Comparison of ENCODE assay signal across 19 cellular contexts in the genomic region with DNA sequence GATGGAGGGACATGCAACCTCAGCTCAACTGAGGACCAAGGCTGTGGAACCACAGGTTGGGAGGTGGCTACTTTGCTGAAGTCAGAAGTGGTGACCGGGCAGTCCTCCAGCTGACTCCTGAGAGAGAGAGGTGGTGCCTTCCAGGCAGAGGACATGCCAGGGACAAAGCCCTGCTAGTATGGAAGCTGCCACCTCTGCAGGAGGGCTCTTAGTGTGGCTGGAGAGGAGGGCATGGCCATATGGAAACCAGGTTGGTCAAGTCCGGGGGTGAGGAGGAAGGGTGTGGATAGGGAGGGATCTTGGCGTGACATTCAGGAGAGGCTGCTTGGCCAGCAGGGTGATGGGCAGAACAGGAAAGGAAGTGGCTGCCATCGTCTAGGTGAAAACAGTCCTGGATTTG. TPM values are rescaled to one million over a fixed set of nuclear protein-coding genes. Genes with fewer than 3 reads are reported as not detected.
A peak's percentile ranks its signal among the peaks of the same experiment; 100 is the strongest.
DNase-seq lines count a peak whose midpoint lies in the region; ATAC-seq, FAIRE-seq and TF ChIP-seq lines count a peak whose summit lies in the region.
"Had no signal": no experiment of that assay in that cellular context is flagged by ENCODE, and none has a peak within 500 bp of the region (broad histone marks: within the 10 kb centered on the region; RNA-seq: fewer than 3 reads in every experiment).

No MANE protein-coding gene starts in this region.

- no peaks in the 10 kb centered on the region for H3K36me3 Mint-ChIP-seq in GM23338 (ENCODE audit: low read depth)
- H3K36me3 Mint-ChIP-seq in WTC11 = no peaks in the 10 kb centered on the region
- peaks cover 13% of the 10 kb centered on the region for H3K36me3 Mint-ChIP-seq in stimulated activated effector memory CD8-positive, alpha-beta T cell treated with anti-CD3 and anti-CD28 coated beads, Interleukin-12 subunit alpha, Interleukin-12 subunit beta, amount 100 ng/mL, for 72 hours
- H3K36me3 Mint-ChIP-seq in T-helper 2 cell treated with Interferon-gamma antibody and Interleukin-4, amounts not matched to agents 5 μg/mL and 100 μg/mL, for 36 hours (ENCODE audit: low read depth) = no peaks in the 10 kb centered on the region
- H3K36me3 Mint-ChIP-seq: naive thymus-derived CD8-positive, alpha-beta T cell had no signal

- WGBS in esophagus muscularis mucosa = 40% methylated on average over 4 of the region's 4 CpGs

- peaks cover 23% of the 10 kb centered on the region for H3K27me3 Mint-ChIP-seq in GM23338 (ENCODE audit: insufficient read depth, low read depth, poor library complexity)
- H3K27me3 Mint-ChIP-seq in WTC11 (ENCODE audit: low read depth) = no peaks in the 10 kb centered on the region; the same call in 1 of the 2 replicates
- H3K27me3 Mint-ChIP-seq in T-helper 2 cell treated with Interferon-gamma antibody and Interleukin-4, amounts not matched to agents 5 μg/mL and 100 μg/mL, for 36 hours (ENCODE audit: low read depth) = no peaks in the 10 kb centered on the region
- H3K27me3 Mint-ChIP-seq: activated CD4-positive, alpha-beta T cell treated with anti-CD3 and anti-CD28 coated beads, Interleukin-2, amount 10 ng/mL, durations not matched to agents 7 days and 5 days; naive thymus-derived CD8-positive, alpha-beta T cell had no signal

- CTCF ChIA-PET in WTC11 (lab: Charles Lee) = interaction anchor here (0.6 to 4.0 kb wide), 46 partner anchors 9 to 368 kb away, joined by 3 to 42 read pairs (median 4); partner anchors contain the start of genes ACD, ATP6V0D1, CARMIL2 and GFOD2

- no peak for ATAC-seq in GM23338
- no peak for ATAC-seq in WTC11
- no peak for ATAC-seq in stimulated activated effector memory CD8-positive, alpha-beta T cell treated with anti-CD3 and anti-CD28 coated beads, Interleukin-12 subunit alpha, Interleukin-12 subunit beta, amount 100 ng/mL, for 72 hours
- ATAC-seq: body of pancreas; CD8-positive, alpha-beta T cell; naive thymus-derived CD8-positive, alpha-beta T cell; stimulated activated naive CD8-positive, alpha-beta T cell treated with anti-CD3 and anti-CD28 coated beads, Interleukin-15, Interleukin-2, amounts not matched to agents 100 U/mL and 50 U/mL, for 24 hours had no signal

- H3K4me1 ChIP-seq in GM23338 (ENCODE audit: insufficient read depth) = peaks cover 4% of the 10 kb centered on the region; the same call in 1 of the 2 replicates
- H3K4me1 ChIP-seq in kidney (ENCODE audit: control insufficient read depth in 1 of 2, insufficient read depth in 1 of 2, low read depth in 1 of 2, low read length in 2 of 2) = peaks cover 25 to 29% of the 10 kb centered on the region in 2 donors
- peaks cover 37 to 55% (median 39%) of the 10 kb centered on the region in 4 donors for H3K4me1 ChIP-seq in esophagus muscularis mucosa

- H3K4me3 ChIP-seq in GM23338 (no peak overlapping the region), kidney (ENCODE audit: low read length in 2 of 2) (no peak overlapping the region), esophagus muscularis mucosa (no peak overlapping the region)
- H3K4me3 ChIP-seq: body of pancreas, dorsolateral prefrontal cortex, HAP-1, tibial nerve had no signal

- TF ChIP-seq EP300 in esophagus muscularis mucosa (IDR thresholded peaks at IDR 0.05) = no peak

- no peaks in the 10 kb centered on the region for H3K79me2 ChIP-seq in GM23338 (replicated peaks; ENCODE audit: insufficient read depth)

- intact Hi-C loops in kidney (cut with DNase I) = loop anchor here (10.0 kb wide), 1 partner anchor 252 kb away; no protein-coding TSS in a partner anchor
- intact Hi-C loops in esophagus muscularis mucosa (cut with DNase I) = no loop called here

- H2AFZ ChIP-seq in GM23338 = no peak overlapping the region

- H3K27me3 ChIP-seq in GM23338 (ENCODE audit: insufficient read depth) = peaks cover under 1% of the 10 kb centered on the region; the same call in 1 of the 2 replicates
- H3K27me3 ChIP-seq in esophagus muscularis mucosa = no peaks in the 10 kb centered on the region
- H3K27me3 ChIP-seq: body of pancreas, dorsolateral prefrontal cortex, tibial nerve had no signal

- H3F3A ChIP-seq in GM23338 (replicated peaks; ENCODE audit: low read depth) = peaks cover 11% of the 10 kb centered on the region

- H3K27ac Mint-ChIP-seq in GM23338 = no peak overlapping the region
- peak overlapping the region; percentile 30; the same call in 1 of the 2 replicates for H3K27ac Mint-ChIP-seq in WTC11
- H3K27ac Mint-ChIP-seq in stimulated activated effector memory CD8-positive, alpha-beta T cell treated with anti-CD3 and anti-CD28 coated beads, Interleukin-12 subunit alpha, Interleukin-12 subunit beta, amount 100 ng/mL, for 72 hours = peak overlapping the region; percentile 26
- H3K27ac Mint-ChIP-seq in T-helper 2 cell treated with Interferon-gamma antibody and Interleukin-4, amounts not matched to agents 5 μg/mL and 100 μg/mL, for 36 hours = no peak overlapping the region
- H3K27ac Mint-ChIP-seq: activated CD4-positive, alpha-beta T cell treated with anti-CD3 and anti-CD28 coated beads, Interleukin-2, amount 10 ng/mL, durations not matched to agents 7 days and 5 days; CD8-positive, alpha-beta T cell had no signal

- H3K9ac ChIP-seq in kidney (ENCODE audit: low read length in 2 of 2) = no peak overlapping the region

- H3K9me3 ChIP-seq in kidney (ENCODE audit: control insufficient read depth in 1 of 2, low read length in 2 of 2) (no peaks in the 10 kb centered on the region), esophagus muscularis mucosa (no peaks in the 10 kb centered on the region)
- H3K9me3 ChIP-seq: body of pancreas, HAP-1, tibial nerve had no signal

- no peaks in the 10 kb centered on the region; the same call in 1 of the 2 replicates for H4K20me1 ChIP-seq in GM23338 (replicated peaks; ENCODE audit: insufficient read depth)

- no peak overlapping the region for H3K4me2 ChIP-seq in GM23338

- FAIRE-seq in kidney (lab: Jason Lieb, UNC) = no peak
- FAIRE-seq: frontal cortex, TTC549 had no signal

- H3K36me3 ChIP-seq in GM23338 (ENCODE audit: insufficient read depth) (no peaks in the 10 kb centered on the region), kidney (ENCODE audit: control insufficient read depth in 1 of 2, insufficient read depth in 2 of 2, low read length in 2 of 2) (no peaks in the 10 kb centered on the region), esophagus muscularis mucosa (peaks cover 0 to 11% (median 9%) of the 10 kb centered on the region in 4 donors)
- H3K36me3 ChIP-seq: HAP-1 had no signal

- TF ChIP-seq POLR2A in esophagus muscularis mucosa (IDR thresholded peaks at IDR 0.05; ENCODE audit: low read depth) = no peak

- H3K4me3 Mint-ChIP-seq in GM23338 = no peak overlapping the region
- H3K4me3 Mint-ChIP-seq in WTC11 = no peak overlapping the region
- H3K4me3 Mint-ChIP-seq in stimulated activated effector memory CD8-positive, alpha-beta T cell treated with anti-CD3 and anti-CD28 coated beads, Interleukin-12 subunit alpha, Interleukin-12 subunit beta, amount 100 ng/mL, for 72 hours = no peak overlapping the region
- H3K4me3 Mint-ChIP-seq in T-helper 2 cell treated with Interferon-gamma antibody and Interleukin-4, amounts not matched to agents 5 μg/mL and 100 μg/mL, for 36 hours = no peak overlapping the region
- H3K4me3 Mint-ChIP-seq: activated CD4-positive, alpha-beta T cell treated with anti-CD3 and anti-CD28 coated beads, Interleukin-2, amount 10 ng/mL, durations not matched to agents 7 days and 5 days; CD8-positive, alpha-beta T cell; naive thymus-derived CD8-positive, alpha-beta T cell had no signal

- POLR2A ChIA-PET in WTC11 (lab: Charles Lee) = interaction anchor here (0.6 to 0.7 kb wide), 2 partner anchors 98 to 211 kb away, joined by 3 read pairs; no protein-coding TSS in a partner anchor

- 0 out of 3 replicates have a peak, but pooled peaks cover 3% of the 10 kb centered on the region for H3K4me1 Mint-ChIP-seq in GM23338
- H3K4me1 Mint-ChIP-seq in WTC11 = peaks cover under 1% of the 10 kb centered on the region
- peaks cover 9% of the 10 kb centered on the region for H3K4me1 Mint-ChIP-seq in stimulated activated effector memory CD8-positive, alpha-beta T cell treated with anti-CD3 and anti-CD28 coated beads, Interleukin-12 subunit alpha, Interleukin-12 subunit beta, amount 100 ng/mL, for 72 hours
- peaks cover 2% of the 10 kb centered on the region for H3K4me1 Mint-ChIP-seq in T-helper 2 cell treated with Interferon-gamma antibody and Interleukin-4, amounts not matched to agents 5 μg/mL and 100 μg/mL, for 36 hours (ENCODE audit: low read depth)

- no peak overlapping the region for H3K27ac ChIP-seq in GM23338 (ENCODE audit: low read depth)
- H3K27ac ChIP-seq in kidney (ENCODE audit: low read depth in 2 of 2, low read length in 2 of 2) = peak overlapping the region; percentile 37 to 85
- peak overlapping the region in 1 of 4 donors; percentile 80 for H3K27ac ChIP-seq in esophagus muscularis mucosa (replicated peaks in 1 of 4)

- TF ChIP-seq CTCF in GM23338 (conservative IDR thresholded peaks at IDR 0.05; ENCODE audit: low read depth in 2 of 2) (no peak), WTC11 (IDR thresholded peaks at IDR 0.05) (no peak), kidney (IDR thresholded peaks at IDR 0.05; ENCODE audit: borderline replicate concordance, extremely low read depth, insufficient read depth) (no peak), esophagus muscularis mucosa (IDR thresholded peaks at IDR 0.05) (no peak)

- H3K9me2 ChIP-seq in GM23338 (ENCODE audit: insufficient read depth) = no peaks in the 10 kb centered on the region

- DNase-seq in GM23338 (ENCODE audit: low spot score) (peak; percentile 25), WTC11 (ENCODE audit: low spot score) (no peak), kidney (no peak), esophagus muscularis mucosa (ENCODE audit: extremely low spot score) (no peak)
- no peak for DNase-seq in stimulated activated effector memory CD8-positive, alpha-beta T cell treated with anti-CD3 and anti-CD28 coated beads, Interleukin-12 subunit alpha, Interleukin-12 subunit beta, amount 100 ng/mL, for 72 hours (ENCODE audit: low spot score in 2 of 2)
- no peak for DNase-seq in T-helper 2 cell treated with Interferon-gamma antibody and Interleukin-4, amounts not matched to agents 5 μg/mL and 100 μg/mL, for 36 hours (ENCODE audit: low spot score)
- DNase-seq in stimulated activated CD4-positive, alpha-beta T cell treated with anti-CD3 and anti-CD28 coated beads, Interleukin-1b, Interleukin-23, amount 100 ng/mL, for 48 hours = no peak
- DNase-seq in stimulated activated CD4-positive, alpha-beta T cell treated with anti-CD3 and anti-CD28 coated beads, Interleukin-15, amount 100 ng/mL, for 24 hours = no peak
- DNase-seq: NCI-H510A had no signal

- H3K9me3 Mint-ChIP-seq in GM23338 (no peaks in the 10 kb centered on the region), WTC11 (no peaks in the 10 kb centered on the region)
- H3K9me3 Mint-ChIP-seq in stimulated activated effector memory CD8-positive, alpha-beta T cell treated with anti-CD3 and anti-CD28 coated beads, Interleukin-12 subunit alpha, Interleukin-12 subunit beta, amount 100 ng/mL, for 72 hours = no peaks in the 10 kb centered on the region
- no peaks in the 10 kb centered on the region for H3K9me3 Mint-ChIP-seq in T-helper 2 cell treated with Interferon-gamma antibody and Interleukin-4, amounts not matched to agents 5 μg/mL and 100 μg/mL, for 36 hours
- H3K9me3 Mint-ChIP-seq: activated CD4-positive, alpha-beta T cell treated with anti-CD3 and anti-CD28 coated beads, Interleukin-2, amount 10 ng/mL, durations not matched to agents 7 days and 5 days; CD8-positive, alpha-beta T cell; naive thymus-derived CD8-positive, alpha-beta T cell had no signal

RNA-seq across cellular contexts. Expression of gene C16orf86, which starts 5.7 kb away (rescaled TPM):
- 0.87 and 8.2 TPM in 2 replicates for total RNA-seq in GM23338 (2014; rRNA removed; shearing (Covaris generic))
- polyA plus RNA-seq in GM23338 (2016; fragmentation: Nextera tagmentation; extraction: Ambion mirVana) (0.90 and 1.1 TPM in 2 replicates), kidney (ENCODE audit: insufficient read depth, low read depth, low replicate concordance) (11.2 TPM)
- total RNA-seq in WTC11 (2021) (4.1 to 5.4 TPM (median 4.9 TPM) in 3 replicates), kidney (6.6 TPM), esophagus muscularis mucosa (10 to 100 TPM in 2 of 4 donors, 1 to 10 TPM in 2; 5.1 to 15.6 (median 9.1) TPM)

RNA-seq across cellular contexts. Expression of gene ENKD1, which starts 5.8 kb away (rescaled TPM):
- total RNA-seq in GM23338 (2014; rRNA removed; shearing (Covaris generic)) = 10.2 and 11.6 TPM in 2 replicates
- polyA plus RNA-seq in GM23338 (2016; fragmentation: Nextera tagmentation; extraction: Ambion mirVana) (10.1 and 11.8 TPM in 2 replicates), kidney (ENCODE audit: insufficient read depth, low read depth, low replicate concordance) (38.3 TPM)
- total RNA-seq in WTC11 (2021) (10.3 to 11.9 TPM (median 11.7 TPM) in 3 replicates), kidney (30.2 TPM), esophagus muscularis mucosa (10 to 100 TPM; 24.5 to 47.3 (median 35.6) TPM)

RNA-seq across cellular contexts. Expression of gene PARD6A, which starts 11.5 kb away (rescaled TPM):
- 15.1 and 15.7 TPM in 2 replicates for total RNA-seq in GM23338 (2014; rRNA removed; shearing (Covaris generic))
- 9.1 and 11.1 TPM in 2 replicates for polyA plus RNA-seq in GM23338 (2016; fragmentation: Nextera tagmentation; extraction: Ambion mirVana)
- 17.1 to 18.5 TPM (median 17.4 TPM) in 3 replicates for total RNA-seq in WTC11 (2021)
- 6.1 TPM for total RNA-seq in kidney
- polyA plus RNA-seq in kidney (ENCODE audit: insufficient read depth, low read depth, low replicate concordance) = 17.1 TPM
- total RNA-seq in esophagus muscularis mucosa = 10 to 100 TPM; 11.3 to 22.8 (median 16.0) TPM

RNA-seq across cellular contexts. Expression of gene ACD, which starts 12.2 kb away (rescaled TPM):
- 51.7 and 56.9 TPM in 2 replicates for total RNA-seq in GM23338 (2014; rRNA removed; shearing (Covaris generic))
- polyA plus RNA-seq in GM23338 (2016; fragmentation: Nextera tagmentation; extraction: Ambion mirVana) (38.7 and 41.3 TPM in 2 replicates), kidney (ENCODE audit: insufficient read depth, low read depth, low replicate concordance) (20.0 TPM)
- total RNA-seq in WTC11 (2021) (38.1 to 41.3 TPM (median 40.7 TPM) in 3 replicates), kidney (15.2 TPM), esophagus muscularis mucosa (10 to 100 TPM; 22.0 to 31.6 (median 29.3) TPM)

RNA-seq across cellular contexts. Expression of gene CARMIL2, which starts 27.4 kb away (rescaled TPM):
- 14.0 and 17.4 TPM in 2 replicates for total RNA-seq in GM23338 (2014; rRNA removed; shearing (Covaris generic))
- polyA plus RNA-seq in GM23338 (2016; fragmentation: Nextera tagmentation; extraction: Ambion mirVana) (17.4 and 23.4 TPM in 2 replicates), kidney (ENCODE audit: insufficient read depth, low read depth, low replicate concordance) (0.30 TPM)
- total RNA-seq in WTC11 (2021) (33.3 to 42.3 TPM (median 38.3 TPM) in 3 replicates), kidney (7.1 TPM), esophagus muscularis mucosa (1 to 10 TPM in 1 of 4 donors, under 1 TPM in 3; 0.52 to 1.2 (median 0.76) TPM)

Comparison
In these comparisons a context has a peak if more than half of its experiments do, and no peak if none do; other contexts are left out.
1. H3K27ac Mint-ChIP-seq: peak in WTC11 (single experiment) and stimulated activated effector memory CD8-positive, alpha-beta T cell treated with anti-CD3 and anti-CD28 coated beads, Interleukin-12 subunit alpha, Interleukin-12 subunit beta, amount 100 ng/mL, for 72 hours (single experiment); none in GM23338 (single experiment) and T-helper 2 cell treated with Interferon-gamma antibody and Interleukin-4, amounts not matched to agents 5 μg/mL and 100 μg/mL, for 36 hours (single experiment).